In genomic region chr6:26311012-26311384, GRCh38 we compare ENCODE assay signal across 8 cellular contexts. TPM values are rescaled to one million over a fixed set of nuclear protein-coding genes. Genes with fewer than 3 reads are reported as not detected.
A peak's percentile ranks its signal among the peaks of the same experiment; 100 is the strongest.
DNase-seq lines count a peak whose midpoint lies in the region; ATAC-seq and TF ChIP-seq lines count a peak whose summit lies in the region.

No MANE protein-coding gene starts in this region.

- intact Hi-C loops in dorsolateral prefrontal cortex (cut with DNase I), result loop anchor here (5.0 to 10.0 kb wide), 3 partner anchors 224 to 246 kb away; partner anchors contain the start of gene HMGN4 (in 2 of the 2)

- CTCF ChIA-PET in HEK293 (lab: Yijun Ruan, JAX), result interaction anchor here (0.6 kb wide), 1 partner anchor 180 kb away, joined by 3 read pairs; no protein-coding TSS in a partner anchor

- H3K4me1 ChIP-seq in HEK293 (ENCODE audit: control insufficient read depth, insufficient read depth, low read length), result no peaks in the 10 kb centered on the region
- peaks cover 6% of the 10 kb centered on the region for H3K4me1 ChIP-seq in neuron (ENCODE audit: insufficient read depth, low read length)

- H3K9me3 ChIP-seq in HEK293 (ENCODE audit: control insufficient read depth, insufficient read depth, low read depth, low read length) (no peaks in the 10 kb centered on the region), neuron (ENCODE audit: low read length) (no peaks in the 10 kb centered on the region)

- DNase-seq in ACHN (peak; percentile 39), SW 1271 (lab: John Stamatoyannopoulos, UW) (peak; percentile 12 to 60), dorsolateral prefrontal cortex (peak in 1 of 10 donors; percentile 38), SHP77 treated with DMSO at 0.1 percent for 48 hours (lab: John Stamatoyannopoulos, UW) (no peak), OCI-M2 (lab: John Stamatoyannopoulos, UW; ENCODE audit: unreplicated experiment) (no peak)

- H3K27ac ChIP-seq in HEK293 (ENCODE audit: extremely low read depth, low read depth, low read length), result no peak overlapping the region
- H3K27ac ChIP-seq in dorsolateral prefrontal cortex, result peak overlapping the region in 27 of 59 donors; percentile 2 to 83 (median 56)

- POLR2A ChIA-PET in HEK293 (lab: Yijun Ruan, JAX), result interaction anchor here (0.5 to 1.7 kb wide), 2 partner anchors 55 to 95 kb away, joined by 3 to 5 read pairs; a partner anchor contains a TSS

- H2AFZ ChIP-seq in neuron (ENCODE audit: low read depth, low read length), result no peak overlapping the region

- in situ Hi-C loops in ACHN (cut with HindIII; ENCODE audit: low pct_ligation_motif_present, low pct_unique_long_range_greater_than_20kb, low sequenced_read_pairs), result no loop called here

- no peaks in the 10 kb centered on the region for H3K27me3 ChIP-seq in dorsolateral prefrontal cortex
- H3K27me3 ChIP-seq in neuron (ENCODE audit: insufficient read depth, low read length), result peaks cover 6% of the 10 kb centered on the region

- H3K4me3 ChIP-seq in HEK293 (ENCODE audit: low read depth, low read length) (peak overlapping the region; percentile 52), dorsolateral prefrontal cortex (peak overlapping the region in 57 of 59 donors; percentile 38 to 73 (median 60)), neuron (ENCODE audit: low read length) (peak overlapping the region; percentile 79)

- ATAC-seq in GM21619 (IDR thresholded peaks at IDR 0.05; ENCODE audit: unreplicated experiment), result no peak

- TF ChIP-seq CTCF in HEK293 (tag by site-specific recombination; IDR thresholded peaks at IDR 0.05) (no peak), dorsolateral prefrontal cortex (IDR thresholded peaks at IDR 0.05 in 54 of 56, conservative IDR thresholded peaks at IDR 0.05 in 2 of 56; ENCODE audit: low read depth in 1 of 56, partially characterized antibody in 56 of 56) (no peak)

- no peaks in the 10 kb centered on the region for H3K36me3 ChIP-seq in HEK293 (ENCODE audit: control insufficient read depth in 2 of 2, insufficient read depth in 1 of 2, low read length in 2 of 2)
- no peaks in the 10 kb centered on the region for H3K36me3 ChIP-seq in neuron (ENCODE audit: insufficient read depth, low read length)

TF ChIP-seq in HEK293, 187 proteins besides CTCF, POLR2A, EP300 and RAD21 (continues in another document):
- 0 out of 2 replicates have a peak, but pooled peaks have one; percentile 21 for TF ChIP-seq ZNF639 (tag by site-specific recombination; IDR thresholded peaks at IDR 0.05)
- TF ChIP-seq ZNF221 (tag by site-specific recombination; IDR thresholded peaks at IDR 0.05; ENCODE audit: borderline replicate concordance), result no peak
- TF ChIP-seq PATZ1 (tag by site-specific recombination; IDR thresholded peaks at IDR 0.05), result peak; percentile 70
- no peak for TF ChIP-seq HOXA7 (CRISPR knock-in tag; IDR thresholded peaks at IDR 0.05; ENCODE audit: borderline replicate concordance)
- TF ChIP-seq REPIN1 (tag by site-specific recombination; IDR thresholded peaks at IDR 0.05; ENCODE audit: low read depth), result 0 out of 2 replicates have a peak, but pooled peaks have one; percentile 15
- TF ChIP-seq ZNF580 (tag by site-specific recombination; IDR thresholded peaks at IDR 0.05), result peak; percentile 66; the same call in 1 of the 2 replicates
- TF ChIP-seq INSM2 (tag by site-specific recombination; IDR thresholded peaks at IDR 0.05), result peak; percentile 13; the same call in 1 of the 2 replicates
- TF ChIP-seq WT1 (tag by site-specific recombination; IDR thresholded peaks at IDR 0.05), result peak; percentile 35; the same call in 1 of the 2 replicates
- TF ChIP-seq ZBTB6 (tag by site-specific recombination; IDR thresholded peaks at IDR 0.05), result peak; percentile 24; the same call in 1 of the 2 replicates
- peak; percentile 49; the same call in 1 of the 2 replicates for TF ChIP-seq ZNF561 (tag by site-specific recombination; IDR thresholded peaks at IDR 0.05; ENCODE audit: borderline replicate concordance)
- peak; percentile 63; the same call in 1 of the 2 replicates for TF ChIP-seq PRDM1 (tag by site-specific recombination; IDR thresholded peaks at IDR 0.05)
- TF ChIP-seq ZSCAN30 (tag by site-specific recombination; IDR thresholded peaks at IDR 0.05), result peak; percentile 79
- TF ChIP-seq ZFP69B (tag by site-specific recombination; IDR thresholded peaks at IDR 0.05), result 0 out of 2 replicates have a peak, but pooled peaks have one; percentile 21
- TF ChIP-seq ZEB2 (tag by site-specific recombination; IDR thresholded peaks at IDR 0.05), result no peak
- no peak for TF ChIP-seq ZNF76 (tag by site-specific recombination; IDR thresholded peaks at IDR 0.05; ENCODE audit: borderline replicate concordance, low read depth)
- 0 out of 2 replicates have a peak, but pooled peaks have one; percentile 35 for TF ChIP-seq ZBTB20 (tag by site-specific recombination; IDR thresholded peaks at IDR 0.05)
- TF ChIP-seq BCL11A (tag by site-specific recombination; IDR thresholded peaks at IDR 0.05; ENCODE audit: low read depth), result peak; percentile 66; the same call in 1 of the 2 replicates
- TF ChIP-seq ZNF558 (tag by site-specific recombination; IDR thresholded peaks at IDR 0.05), result no peak
- no peak for TF ChIP-seq ZNF571 (tag by site-specific recombination; IDR thresholded peaks at IDR 0.05)
- TF ChIP-seq ZBTB8A (tag by site-specific recombination; IDR thresholded peaks at IDR 0.05), result peak; percentile 13; the same call in 1 of the 2 replicates
- TF ChIP-seq ZNF624 (tag by site-specific recombination; IDR thresholded peaks at IDR 0.05), result 0 out of 2 replicates have a peak, but pooled peaks have one; percentile 36
- TF ChIP-seq ZNF768 (tag by site-specific recombination; IDR thresholded peaks at IDR 0.05), result 0 out of 2 replicates have a peak, but pooled peaks have one; percentile 43
- peak; percentile 56 for TF ChIP-seq ZNF660 (tag by site-specific recombination; IDR thresholded peaks at IDR 0.05)
- TF ChIP-seq ZNF549 (tag by site-specific recombination; IDR thresholded peaks at IDR 0.05), result peak; percentile 70
- no peak for TF ChIP-seq ZNF785 (tag by site-specific recombination; IDR thresholded peaks at IDR 0.05)

RNA-seq across cellular contexts. Expression of gene BTN3A2, which starts 54.0 kb away (rescaled TPM):
- 10 to 100 TPM in 56 of 120 experiments, 1 to 10 TPM in 64; 3.8 to 30.1 (median 9.7) TPM for total RNA-seq in dorsolateral prefrontal cortex

Comparison
In these comparisons a context has a peak if more than half of its experiments do, and no peak if none do; other contexts are left out.
1. DNase-seq: peak in ACHN (single experiment) and SW 1271 (2 of 2); none in SHP77 treated with DMSO at 0.1 percent for 48 hours (single experiment) and OCI-M2 (single experiment).
2. Peak in every context shown above with its lines, with median percentiles within 50 percentile points of each other: H3K4me3 ChIP-seq.